ENCODE assay signal across 20 cellular contexts in the genomic region with DNA sequence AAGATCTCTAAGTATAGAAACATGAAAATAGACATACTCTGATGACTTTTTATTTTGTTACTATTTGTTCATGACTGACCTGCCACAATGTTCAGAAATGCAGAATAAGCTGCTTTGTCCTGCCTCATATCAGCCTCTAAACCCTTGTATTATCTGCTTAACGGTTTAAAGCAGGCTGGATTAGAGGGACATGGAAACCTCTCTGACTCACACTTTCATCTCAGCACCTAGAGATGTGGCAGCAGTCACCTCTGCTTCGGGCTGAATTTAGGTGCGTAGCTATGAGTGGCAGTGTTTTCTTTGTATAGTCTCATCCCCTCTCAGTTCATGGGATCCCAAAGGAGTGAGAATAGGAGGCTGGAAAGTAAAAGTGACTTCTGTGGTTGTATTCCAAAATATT.
A peak's percentile ranks its signal among the peaks of the same experiment; 100 is the strongest.
DNase-seq lines count a peak whose midpoint lies in the region; ATAC-seq and TF ChIP-seq lines count a peak whose summit lies in the region.
"Had no signal": no experiment of that assay in that cellular context is flagged by ENCODE, and none has a peak within 500 bp of the region (broad histone marks: within the 10 kb centered on the region; RNA-seq: fewer than 3 reads in every experiment).

No MANE protein-coding gene starts in this region.

- TF ChIP-seq CTCF in foreskin keratinocyte (conservative IDR thresholded peaks at IDR 0.05), result no peak
- no peak for TF ChIP-seq CTCF in retinal pigment epithelial cell (conservative IDR thresholded peaks at IDR 0.05; ENCODE audit: low read depth, low read length)
- no peak for TF ChIP-seq CTCF in omental fat pad (IDR thresholded peaks at IDR 0.05)

- DNase-seq in EH (ENCODE audit: low read depth), result peak; percentile 48
- DNase-seq in NCI-H82 treated with DMSO at 0.1 percent for 48 hours (lab: John Stamatoyannopoulos, UW; ENCODE audit: unreplicated experiment), result peak; percentile 81
- no peak for DNase-seq in foreskin keratinocyte
- DNase-seq in retinal pigment epithelial cell (ENCODE audit: low read depth), result peak; percentile 76
- DNase-seq in omental fat pad (ENCODE audit: low spot score), result no peak
- no peak for DNase-seq in cerebellar nuclear complex (lab: John Stamatoyannopoulos, UW)
- DNase-seq: BE2C; DMS 273 treated with DMSO at 0.1 percent for 48 hours; DMS79 treated with DMSO at 0.1 percent for 48 hours; GDM1; IMR-90; MV-4-11; NCI-H187; NCI-H446 treated with DMSO at 0.1 percent for 48 hours; NCI-H69; NK-92 treated with Interleukin-12 subunit alpha and Interleukin-12 subunit beta, amount 100 ng/mL, for 24 hours had no signal

- H3K4me1 ChIP-seq in foreskin keratinocyte, result no peaks in the 10 kb centered on the region
- H3K4me1 ChIP-seq: A549, BE2C had no signal

- H3K4me3 ChIP-seq in retinal pigment epithelial cell (ENCODE audit: low read length), result no peak overlapping the region
- H3K4me3 ChIP-seq: A549 had no signal

- H3K27me3 ChIP-seq in foreskin keratinocyte, result no peaks in the 10 kb centered on the region
- H3K27me3 ChIP-seq: BE2C had no signal

- peak; percentile 60 for ATAC-seq in foreskin keratinocyte
- ATAC-seq in SK-N-SH treated with all-trans-retinoic acid at 6 μM for 48 hours, result no peak
- no peak for ATAC-seq in omental fat pad (ENCODE audit: low FRiP score)
- no peak for ATAC-seq in GM21619 (IDR thresholded peaks at IDR 0.05; ENCODE audit: unreplicated experiment)
- ATAC-seq: A549 had no signal

- H3K27ac ChIP-seq in foreskin keratinocyte, result no peak overlapping the region
- H3K27ac ChIP-seq: A549, KMS-11 had no signal

TF ChIP-seq in SK-N-SH treated with all-trans-retinoic acid at 6 μM for 48 hours, 23 proteins besides CTCF, POLR2A, EP300 and RAD21:
- TF ChIP-seq ISL1 (CRISPR knock-in tag; IDR thresholded peaks at IDR 0.05) (no peak), CSDC2 (CRISPR knock-in tag; IDR thresholded peaks at IDR 0.05) (no peak), TCF4 (CRISPR knock-in tag; IDR thresholded peaks at IDR 0.05; ENCODE audit: borderline replicate concordance) (no peak), TOX (CRISPR knock-in tag; IDR thresholded peaks at IDR 0.05; ENCODE audit: borderline replicate concordance) (no peak), PPARA (CRISPR knock-in tag; IDR thresholded peaks at IDR 0.05; ENCODE audit: borderline replicate concordance) (no peak), ZFP30 (CRISPR knock-in tag; IDR thresholded peaks at IDR 0.05) (no peak), RARB (CRISPR knock-in tag; IDR thresholded peaks at IDR 0.05) (no peak)
- TF ChIP-seq, protein P1, sequence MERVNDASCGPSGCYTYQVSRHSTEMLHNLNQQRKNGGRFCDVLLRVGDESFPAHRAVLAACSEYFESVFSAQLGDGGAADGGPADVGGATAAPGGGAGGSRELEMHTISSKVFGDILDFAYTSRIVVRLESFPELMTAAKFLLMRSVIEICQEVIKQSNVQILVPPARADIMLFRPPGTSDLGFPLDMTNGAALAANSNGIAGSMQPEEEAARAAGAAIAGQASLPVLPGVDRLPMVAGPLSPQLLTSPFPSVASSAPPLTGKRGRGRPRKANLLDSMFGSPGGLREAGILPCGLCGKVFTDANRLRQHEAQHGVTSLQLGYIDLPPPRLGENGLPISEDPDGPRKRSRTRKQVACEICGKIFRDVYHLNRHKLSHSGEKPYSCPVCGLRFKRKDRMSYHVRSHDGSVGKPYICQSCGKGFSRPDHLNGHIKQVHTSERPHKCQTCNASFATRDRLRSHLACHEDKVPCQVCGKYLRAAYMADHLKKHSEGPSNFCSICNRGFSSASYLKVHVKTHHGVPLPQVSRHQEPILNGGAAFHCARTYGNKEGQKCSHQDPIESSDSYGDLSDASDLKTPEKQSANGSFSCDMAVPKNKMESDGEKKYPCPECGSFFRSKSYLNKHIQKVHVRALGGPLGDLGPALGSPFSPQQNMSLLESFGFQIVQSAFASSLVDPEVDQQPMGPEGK (CRISPR knock-in tag; IDR thresholded peaks at IDR 0.05; ENCODE audit: borderline replicate concordance), result no peak
- TF ChIP-seq, protein P2, sequence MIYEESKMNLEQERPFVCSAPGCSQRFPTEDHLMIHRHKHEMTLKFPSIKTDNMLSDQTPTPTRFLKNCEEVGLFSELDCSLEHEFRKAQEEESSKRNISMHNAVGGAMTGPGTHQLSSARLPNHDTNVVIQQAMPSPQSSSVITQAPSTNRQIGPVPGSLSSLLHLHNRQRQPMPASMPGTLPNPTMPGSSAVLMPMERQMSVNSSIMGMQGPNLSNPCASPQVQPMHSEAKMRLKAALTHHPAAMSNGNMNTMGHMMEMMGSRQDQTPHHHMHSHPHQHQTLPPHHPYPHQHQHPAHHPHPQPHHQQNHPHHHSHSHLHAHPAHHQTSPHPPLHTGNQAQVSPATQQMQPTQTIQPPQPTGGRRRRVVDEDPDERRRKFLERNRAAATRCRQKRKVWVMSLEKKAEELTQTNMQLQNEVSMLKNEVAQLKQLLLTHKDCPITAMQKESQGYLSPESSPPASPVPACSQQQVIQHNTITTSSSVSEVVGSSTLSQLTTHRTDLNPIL (CRISPR knock-in tag; IDR thresholded peaks at IDR 0.05; ENCODE audit: low read depth), result no peak
TF ChIP-seq in SK-N-SH treated with all-trans-retinoic acid at 6 μM for 48 hours: peak in this region for 0.

Comparison
In these comparisons a context has a peak if more than half of its experiments do, and no peak if none do; other contexts are left out.
1. DNase-seq: peak in EH (single experiment), NCI-H82 treated with DMSO at 0.1 percent for 48 hours (single experiment) and retinal pigment epithelial cell (single experiment); none in foreskin keratinocyte (0 of 2), omental fat pad (single experiment) and cerebellar nuclear complex (0 of 2).